Comparison of ENCODE assay signal across 7 cellular contexts in the genomic region with DNA sequence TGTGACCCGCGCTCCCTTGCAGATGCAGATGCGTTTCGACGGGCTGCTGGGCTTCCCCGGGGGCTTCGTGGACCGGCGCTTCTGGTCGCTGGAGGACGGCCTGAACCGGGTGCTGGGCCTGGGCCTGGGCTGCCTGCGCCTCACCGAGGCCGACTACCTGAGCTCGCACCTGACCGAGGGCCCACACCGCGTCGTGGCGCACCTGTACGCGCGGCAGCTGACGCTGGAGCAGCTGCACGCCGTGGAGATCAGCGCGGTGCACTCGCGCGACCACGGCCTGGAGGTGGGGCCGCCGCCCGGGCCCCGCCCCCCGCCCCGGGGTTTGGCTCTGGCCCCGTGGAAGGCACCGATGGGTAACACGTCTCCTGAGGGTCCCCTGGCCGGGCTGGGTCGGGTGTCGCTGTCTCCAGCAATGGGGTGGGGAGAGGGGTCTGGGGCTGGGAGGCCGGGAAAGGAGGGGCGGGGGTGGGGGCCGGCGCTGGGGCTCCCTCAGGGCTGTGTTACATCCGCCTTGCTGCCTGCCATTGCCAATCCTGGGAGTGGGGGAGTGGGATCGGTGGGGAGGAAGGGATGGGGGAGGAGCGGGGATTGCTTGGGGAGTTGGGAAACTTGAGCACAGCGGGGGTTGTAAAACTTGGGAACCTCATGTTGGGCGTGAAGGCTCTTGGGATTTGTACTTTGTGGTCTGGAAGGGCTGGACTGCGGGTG. TPM values are rescaled to one million over a fixed set of nuclear protein-coding genes. Genes with fewer than 3 reads are reported as not detected.
DNase-seq lines count a peak whose midpoint lies in the region; ATAC-seq and TF ChIP-seq lines count a peak whose summit lies in the region.

No MANE protein-coding gene starts in this region.

- TF ChIP-seq POLR2A in lower leg skin (IDR thresholded peaks at IDR 0.05), result no peak

- CTCF ChIA-PET in activated CD4-positive, alpha-beta T cell treated with anti-CD3 and anti-CD28 coated beads for 36 hours (lab: Charles Lee), result interaction anchor here (1.1 kb wide), 1 partner anchor 40 kb away, joined by 4 read pairs; a partner anchor contains a TSS

- peaks cover 3% of the 10 kb centered on the region for H3K36me3 Mint-ChIP-seq in activated CD4-positive, alpha-beta T cell treated with anti-CD3 and anti-CD28 coated beads for 36 hours (ENCODE audit: low read depth)
- H3K36me3 Mint-ChIP-seq in stimulated activated naive CD8-positive, alpha-beta T cell treated with anti-CD3 and anti-CD28 coated beads, Interleukin-15, Interleukin-2, amounts not matched to agents 100 ng/mL and 50 ng/mL, for 24 hours (ENCODE audit: low read depth), result peaks cover 2% of the 10 kb centered on the region

- no peaks in the 10 kb centered on the region for H3K27me3 ChIP-seq in duodenal mucosa (ENCODE audit: control insufficient read depth in 1 of 2, insufficient read depth in 2 of 2, low read length in 2 of 2)

- no peak for TF ChIP-seq CTCF in lower leg skin (IDR thresholded peaks at IDR 0.05)

- H3K9ac ChIP-seq in duodenal mucosa (ENCODE audit: low read depth in 1 of 2, low read length in 2 of 2), result peak overlapping the region; percentile 63 to 82

- POLR2A ChIA-PET in activated CD4-positive, alpha-beta T cell treated with anti-CD3 and anti-CD28 coated beads for 36 hours (lab: Charles Lee), result interaction anchor here (0.6 to 2.3 kb wide), 2 partner anchors 40 to 224 kb away, joined by 7 to 10 read pairs; a partner anchor contains a TSS

- peaks cover 16 to 28% of the 10 kb centered on the region in 2 donors for H3K4me1 ChIP-seq in duodenal mucosa (ENCODE audit: control insufficient read depth in 1 of 2, insufficient read depth in 2 of 2, low read length in 2 of 2)

- H3K4me1 Mint-ChIP-seq in activated CD4-positive, alpha-beta T cell treated with anti-CD3 and anti-CD28 coated beads for 36 hours, result peaks cover 17% of the 10 kb centered on the region
- peaks cover 16% of the 10 kb centered on the region for H3K4me1 Mint-ChIP-seq in stimulated activated naive CD8-positive, alpha-beta T cell treated with anti-CD3 and anti-CD28 coated beads, Interleukin-15, Interleukin-2, amounts not matched to agents 100 ng/mL and 50 ng/mL, for 24 hours (ENCODE audit: low read depth)

- no peaks in the 10 kb centered on the region for H3K9me3 ChIP-seq in duodenal mucosa (ENCODE audit: control insufficient read depth in 1 of 2, low read length in 2 of 2)

- 4 to 6% methylated on average over 14 to 26 of the region's 55 CpGs for WGBS in lower leg skin, 2 donors

- ATAC-seq in GM18867 (IDR thresholded peaks at IDR 0.05; ENCODE audit: unreplicated experiment) (peak; percentile 5), HG03439 (IDR thresholded peaks at IDR 0.05; ENCODE audit: unreplicated experiment) (peak; percentile 0)
- ATAC-seq in activated CD4-positive, alpha-beta T cell treated with anti-CD3 and anti-CD28 coated beads for 36 hours, result peak; percentile 11

- peaks cover 18 to 51% of the 10 kb centered on the region in 2 donors for H3K36me3 ChIP-seq in duodenal mucosa (ENCODE audit: control insufficient read depth in 1 of 2, insufficient read depth in 2 of 2, low read length in 2 of 2)

- peak overlapping the region; percentile 77 for H3K4me3 Mint-ChIP-seq in activated CD4-positive, alpha-beta T cell treated with anti-CD3 and anti-CD28 coated beads for 36 hours
- peak overlapping the region; percentile 76 for H3K4me3 Mint-ChIP-seq in stimulated activated naive CD8-positive, alpha-beta T cell treated with anti-CD3 and anti-CD28 coated beads, Interleukin-15, Interleukin-2, amounts not matched to agents 100 ng/mL and 50 ng/mL, for 24 hours

- peak; percentile 58 for DNase-seq in activated CD4-positive, alpha-beta T cell treated with anti-CD3 and anti-CD28 coated beads for 36 hours
- DNase-seq in lower leg skin (ENCODE audit: low spot score in 2 of 2) (peak in 1 of 2 donors; percentile 90), medulla oblongata (ENCODE audit: extremely low spot score) (no peak)

- no peaks in the 10 kb centered on the region for H3K27me3 Mint-ChIP-seq in activated CD4-positive, alpha-beta T cell treated with anti-CD3 and anti-CD28 coated beads for 36 hours
- H3K27me3 Mint-ChIP-seq in stimulated activated naive CD8-positive, alpha-beta T cell treated with anti-CD3 and anti-CD28 coated beads, Interleukin-15, Interleukin-2, amounts not matched to agents 100 ng/mL and 50 ng/mL, for 24 hours, result no peaks in the 10 kb centered on the region

- no peaks in the 10 kb centered on the region for H3K9me3 Mint-ChIP-seq in activated CD4-positive, alpha-beta T cell treated with anti-CD3 and anti-CD28 coated beads for 36 hours (ENCODE audit: low read depth)
- no peaks in the 10 kb centered on the region for H3K9me3 Mint-ChIP-seq in stimulated activated naive CD8-positive, alpha-beta T cell treated with anti-CD3 and anti-CD28 coated beads, Interleukin-15, Interleukin-2, amounts not matched to agents 100 ng/mL and 50 ng/mL, for 24 hours

- H3K27ac Mint-ChIP-seq in activated CD4-positive, alpha-beta T cell treated with anti-CD3 and anti-CD28 coated beads for 36 hours, result peak overlapping the region; percentile 75
- no peak overlapping the region for H3K27ac Mint-ChIP-seq in stimulated activated naive CD8-positive, alpha-beta T cell treated with anti-CD3 and anti-CD28 coated beads, Interleukin-15, Interleukin-2, amounts not matched to agents 100 ng/mL and 50 ng/mL, for 24 hours

- intact Hi-C loops in activated CD4-positive, alpha-beta T cell treated with anti-CD3 and anti-CD28 coated beads for 36 hours (cut with DNase I, micrococcal nuclease), result loop anchor here (1.0 to 5.0 kb wide), 14 partner anchors 18 to 423 kb away; a partner anchor contains a TSS
- intact Hi-C loops in lower leg skin (cut with DNase I; ENCODE audit: low total_unique reads), result no loop called here

- H3K27ac ChIP-seq in duodenal mucosa (ENCODE audit: low read depth, low read length), result peak overlapping the region; percentile 87

- peak overlapping the region; percentile 71 to 93 for H3K4me3 ChIP-seq in duodenal mucosa (ENCODE audit: low read depth in 1 of 2, low read length in 2 of 2)
- H3K4me3 ChIP-seq in lower leg skin (ENCODE audit: low read depth, poor library complexity, severe bottlenecking), result peak overlapping the region; percentile 91

RNA-seq across cellular contexts. Expression of a gene that starts 0.7 kb away (rescaled TPM):
- 10 to 100 TPM; 16.4 to 22.5 TPM for total RNA-seq in activated CD4-positive, alpha-beta T cell treated with anti-CD3 and anti-CD28 coated beads for 36 hours
- total RNA-seq in lower leg skin, result 10 to 100 TPM; 18.5 to 27.8 (median 23.6) TPM

RNA-seq across cellular contexts. Expression of a gene that starts 40.0 kb away (rescaled TPM):
- total RNA-seq in activated CD4-positive, alpha-beta T cell treated with anti-CD3 and anti-CD28 coated beads for 36 hours, result 10 to 100 TPM; 12.1 to 14.1 TPM
- 10 to 100 TPM; 10.4 to 28.8 (median 17.4) TPM for total RNA-seq in lower leg skin

RNA-seq across cellular contexts. Expression of a gene that starts 40.2 kb away (rescaled TPM):
- total RNA-seq in activated CD4-positive, alpha-beta T cell treated with anti-CD3 and anti-CD28 coated beads for 36 hours, result under 1 TPM; 0.11 to 0.16 TPM
- 1 to 10 TPM in 1 of 4 donors, under 1 TPM in 1, not detected in 2; 0.16 to 1.4 TPM for total RNA-seq in lower leg skin
